In genomic region chr10:47034511-47035051, GRCh38 we compare ENCODE assay signal across 33 cellular contexts.
A peak's percentile ranks its signal among the peaks of the same experiment; 100 is the strongest.
DNase-seq lines count a peak whose midpoint lies in the region; ATAC-seq, FAIRE-seq and TF ChIP-seq lines count a peak whose summit lies in the region.
"Had no signal": no experiment of that assay in that cellular context is flagged by ENCODE, and none has a peak within 500 bp of the region (broad histone marks: within the 10 kb centered on the region; RNA-seq: fewer than 3 reads in every experiment).

No MANE protein-coding gene starts in this region.

- H3K9me3 Mint-ChIP-seq in natural killer cell treated with Interleukin-12 subunit alpha and Interleukin-12 subunit beta and Interleukin-15 and Interleukin-18, amount 100 ng/mL, for 72 hours, result no peaks in the 10 kb centered on the region
- no peaks in the 10 kb centered on the region for H3K9me3 Mint-ChIP-seq in natural killer cell
- H3K9me3 Mint-ChIP-seq: activated CD4-positive, alpha-beta T cell treated with anti-CD3 and anti-CD28 coated beads, Interleukin-2, amount 10 ng/mL, durations not matched to agents 24 days and 14 days; activated naive CD8-positive, alpha-beta T cell treated with anti-CD3 and anti-CD28 coated beads, Interleukin-2, amount 50 U/mL, for 24 hours; activated T-cell treated with anti-CD3 and anti-CD28 coated beads, Interleukin-2, amount 50 U/mL, for 24 hours; central memory CD8-positive, alpha-beta T cell; stimulated activated memory B cell treated with anti-CD40 and anti-IgM and Interleukin-4, amounts not matched to agents 10 μg/mL and 1 μg/mL and 100 μg/mL, for 72 hours had no signal

- H3K4me3 ChIP-seq in WERI-Rb-1 (ENCODE audit: low read depth, low read length) (no peak overlapping the region), left lung (no peak overlapping the region), testis (no peak overlapping the region)
- H3K4me3 ChIP-seq: esophagus squamous epithelium, hepatocyte, K562, upper lobe of left lung had no signal

- H3K4me3 Mint-ChIP-seq in natural killer cell treated with Interleukin-12 subunit alpha and Interleukin-12 subunit beta and Interleukin-15 and Interleukin-18, amount 100 ng/mL, for 72 hours, result no peak overlapping the region
- H3K4me3 Mint-ChIP-seq in natural killer cell, result no peak overlapping the region
- H3K4me3 Mint-ChIP-seq: activated CD4-positive, alpha-beta T cell treated with anti-CD3 and anti-CD28 coated beads, Interleukin-2, amount 10 ng/mL, durations not matched to agents 24 days and 14 days; activated naive CD8-positive, alpha-beta T cell treated with anti-CD3 and anti-CD28 coated beads, Interleukin-2, amount 50 U/mL, for 24 hours; activated T-cell treated with anti-CD3 and anti-CD28 coated beads, Interleukin-2, amount 50 U/mL, for 24 hours; CD14-positive monocyte; central memory CD8-positive, alpha-beta T cell; stimulated activated memory B cell treated with anti-CD40 and anti-IgM and Interleukin-4, amounts not matched to agents 10 μg/mL and 1 μg/mL and 100 μg/mL, for 72 hours had no signal

- TF ChIP-seq CTCF in natural killer cell (IDR thresholded peaks at IDR 0.05) (no peak), WERI-Rb-1 (IDR thresholded peaks at IDR 0.05; ENCODE audit: low read depth, low read length) (no peak), left lung (IDR thresholded peaks at IDR 0.05) (no peak), testis (IDR thresholded peaks at IDR 0.05) (no peak)

- no peaks in the 10 kb centered on the region for H3K36me3 Mint-ChIP-seq in natural killer cell treated with Interleukin-12 subunit alpha and Interleukin-12 subunit beta and Interleukin-15 and Interleukin-18, amount 100 ng/mL, for 72 hours
- no peaks in the 10 kb centered on the region for H3K36me3 Mint-ChIP-seq in natural killer cell
- H3K36me3 Mint-ChIP-seq: CD14-positive monocyte; stimulated activated memory B cell treated with anti-CD40 and anti-IgM and Interleukin-4, amounts not matched to agents 10 μg/mL and 1 μg/mL and 100 μg/mL, for 72 hours had no signal

- no peak for ATAC-seq in natural killer cell treated with Interleukin-12 subunit alpha and Interleukin-12 subunit beta and Interleukin-15 and Interleukin-18, amount 100 ng/mL, for 72 hours
- ATAC-seq in natural killer cell (no peak), left lung (no peak), esophagus mucosa (no peak), GM21737 (IDR thresholded peaks at IDR 0.05; ENCODE audit: unreplicated experiment) (no peak)
- ATAC-seq: activated naive CD8-positive, alpha-beta T cell treated with anti-CD3 and anti-CD28 coated beads, Interleukin-2, amount 50 U/mL, for 24 hours; K562; Panc1; stimulated activated memory B cell treated with anti-CD40 and anti-IgM and Interleukin-4, amounts not matched to agents 10 μg/mL and 1 μg/mL and 100 μg/mL, for 72 hours had no signal

- H3K27me3 ChIP-seq in WERI-Rb-1 (ENCODE audit: insufficient read depth, low read depth, severe bottlenecking), result no peaks in the 10 kb centered on the region
- no peaks in the 10 kb centered on the region for H3K27me3 ChIP-seq in left lung
- H3K27me3 ChIP-seq in testis, result no peaks in the 10 kb centered on the region
- H3K27me3 ChIP-seq: hepatocyte, upper lobe of left lung had no signal

- no peak for TF ChIP-seq POLR2A in testis (IDR thresholded peaks at IDR 0.05)

- 77 to 84% methylated on average over 8 of the region's 8 CpGs for WGBS in testis, 2 donors

- no peaks in the 10 kb centered on the region for H3K4me1 Mint-ChIP-seq in natural killer cell treated with Interleukin-12 subunit alpha and Interleukin-12 subunit beta and Interleukin-15 and Interleukin-18, amount 100 ng/mL, for 72 hours (ENCODE audit: low read depth in 2 of 2)
- no peaks in the 10 kb centered on the region for H3K4me1 Mint-ChIP-seq in natural killer cell
- H3K4me1 Mint-ChIP-seq: activated CD4-positive, alpha-beta T cell treated with anti-CD3 and anti-CD28 coated beads, Interleukin-2, amount 10 ng/mL, durations not matched to agents 24 days and 14 days; activated naive CD8-positive, alpha-beta T cell treated with anti-CD3 and anti-CD28 coated beads, Interleukin-2, amount 50 U/mL, for 24 hours; CD14-positive monocyte; central memory CD8-positive, alpha-beta T cell; stimulated activated memory B cell treated with anti-CD40 and anti-IgM and Interleukin-4, amounts not matched to agents 10 μg/mL and 1 μg/mL and 100 μg/mL, for 72 hours had no signal

- no peaks in the 10 kb centered on the region for H3K4me1 ChIP-seq in left lung
- H3K4me1 ChIP-seq in testis, result no peaks in the 10 kb centered on the region
- H3K4me1 ChIP-seq: esophagus squamous epithelium, upper lobe of left lung had no signal

- intact Hi-C loops in natural killer cell (cut with micrococcal nuclease) (no loop called here), left lung (cut with DNase I) (no loop called here), testis (cut with DNase I; ENCODE audit: low total_unique reads) (no loop called here)

- FAIRE-seq in urothelium cell line (lab: Jason Lieb, UNC), result peak; percentile 20
- FAIRE-seq: astrocyte, endometrium, frontal cortex, GM12892, H54, K562 had no signal

- peaks cover under 1% of the 10 kb centered on the region for H3K9me3 ChIP-seq in WERI-Rb-1 (ENCODE audit: severe bottlenecking)
- no peaks in the 10 kb centered on the region for H3K9me3 ChIP-seq in left lung
- no peaks in the 10 kb centered on the region for H3K9me3 ChIP-seq in testis
- H3K9me3 ChIP-seq: esophagus squamous epithelium, upper lobe of left lung had no signal

- no peak overlapping the region for H3K27ac ChIP-seq in WERI-Rb-1
- H3K27ac ChIP-seq in left lung, result no peak overlapping the region
- no peak overlapping the region for H3K27ac ChIP-seq in testis
- H3K27ac ChIP-seq: esophagus squamous epithelium, hepatocyte, upper lobe of left lung had no signal

- H3K27me3 Mint-ChIP-seq in natural killer cell treated with Interleukin-12 subunit alpha and Interleukin-12 subunit beta and Interleukin-15 and Interleukin-18, amount 100 ng/mL, for 72 hours, result no peaks in the 10 kb centered on the region
- no peaks in the 10 kb centered on the region for H3K27me3 Mint-ChIP-seq in natural killer cell (ENCODE audit: low read depth in 2 of 2)
- H3K27me3 Mint-ChIP-seq: activated naive CD8-positive, alpha-beta T cell treated with anti-CD3 and anti-CD28 coated beads, Interleukin-2, amount 50 U/mL, for 24 hours; activated T-cell treated with anti-CD3 and anti-CD28 coated beads, Interleukin-2, amount 50 U/mL, for 24 hours; central memory CD8-positive, alpha-beta T cell had no signal

- peak; percentile 60 for DNase-seq in natural killer cell treated with Interleukin-12 subunit alpha and Interleukin-12 subunit beta and Interleukin-15 and Interleukin-18, amount 100 ng/mL, for 72 hours (ENCODE audit: low spot score)
- DNase-seq in natural killer cell (no peak), WERI-Rb-1 (peak; percentile 17), left lung (peak; percentile 7 to 68), urothelium cell line (ENCODE audit: low spot score) (no peak), testis (no peak)
- DNase-seq: activated CD4-positive, alpha-beta T cell treated with anti-CD3 and anti-CD28 coated beads, Interleukin-2, amount 10 ng/mL, durations not matched to agents 24 days and 14 days; activated gamma-delta T cell treated with Interleukin-2 at 50 U/mL for 16 hours; activated naive CD8-positive, alpha-beta T cell treated with anti-CD3 and anti-CD28 coated beads, Interleukin-2, amount 50 U/mL, for 24 hours; activated T-cell treated with anti-CD3 and anti-CD28 coated beads, Interleukin-2, amount 50 U/mL, for 24 hours; dermis blood vessel endothelial cell; esophagus squamous epithelium; mesenchymal stem cell; NCI-H1092; NCI-H1930; NCI-H524 treated with DMSO at 0.1 percent for 48 hours; SIG-M5; substantia nigra; T-helper 9 cell had no signal

- no peak overlapping the region for H3K27ac Mint-ChIP-seq in natural killer cell treated with Interleukin-12 subunit alpha and Interleukin-12 subunit beta and Interleukin-15 and Interleukin-18, amount 100 ng/mL, for 72 hours
- H3K27ac Mint-ChIP-seq in natural killer cell, result no peak overlapping the region
- H3K27ac Mint-ChIP-seq: activated CD4-positive, alpha-beta T cell treated with anti-CD3 and anti-CD28 coated beads, Interleukin-2, amount 10 ng/mL, durations not matched to agents 24 days and 14 days; activated naive CD8-positive, alpha-beta T cell treated with anti-CD3 and anti-CD28 coated beads, Interleukin-2, amount 50 U/mL, for 24 hours; activated T-cell treated with anti-CD3 and anti-CD28 coated beads, Interleukin-2, amount 50 U/mL, for 24 hours; CD14-positive monocyte; stimulated activated memory B cell treated with anti-CD40 and anti-IgM and Interleukin-4, amounts not matched to agents 10 μg/mL and 1 μg/mL and 100 μg/mL, for 72 hours had no signal

- H3K36me3 ChIP-seq in WERI-Rb-1, result no peaks in the 10 kb centered on the region
- H3K36me3 ChIP-seq in left lung, result no peaks in the 10 kb centered on the region
- no peaks in the 10 kb centered on the region for H3K36me3 ChIP-seq in testis (ENCODE audit: low read depth, missing control alignments)
- H3K36me3 ChIP-seq: esophagus squamous epithelium, upper lobe of left lung had no signal

Comparison
In these comparisons a context has a peak if more than half of its experiments do, and no peak if none do; other contexts are left out.
1. DNase-seq: peak in natural killer cell treated with Interleukin-12 subunit alpha and Interleukin-12 subunit beta and Interleukin-15 and Interleukin-18, amount 100 ng/mL, for 72 hours (single experiment), WERI-Rb-1 (single experiment) and left lung (2 of 2); none in natural killer cell (single experiment), urothelium cell line (single experiment) and testis (single experiment).